1 cellular context compared by ENCODE assay signal in the genomic region with DNA sequence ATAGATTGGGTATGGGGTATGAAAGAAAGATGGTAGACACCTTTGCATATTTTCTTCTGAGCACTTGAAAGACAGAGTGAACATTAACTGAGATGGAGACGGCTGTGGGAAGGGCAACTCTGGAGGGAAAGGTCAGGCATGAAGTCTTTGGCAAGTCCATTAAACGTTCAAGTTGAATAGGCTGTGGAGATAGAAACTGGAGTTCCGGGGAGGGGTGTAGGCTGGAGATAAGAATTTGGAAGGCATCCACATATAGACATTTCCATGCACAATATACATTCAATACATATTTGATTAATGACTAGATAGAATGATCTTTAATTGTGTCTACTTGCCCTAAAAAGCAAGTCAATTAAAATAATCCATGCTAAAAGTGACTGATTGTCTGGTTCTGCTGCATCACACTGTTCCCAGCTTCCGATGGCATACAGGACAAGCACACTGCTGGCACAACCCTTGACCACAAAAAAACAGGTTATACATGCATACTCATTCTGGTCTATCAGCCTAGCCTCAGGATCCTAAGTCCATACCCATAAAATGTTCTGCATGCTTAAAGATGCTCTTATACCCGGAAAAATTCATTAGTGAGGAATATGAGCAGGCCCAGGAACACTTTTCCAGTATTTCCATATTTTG.
A peak's percentile ranks its signal among the peaks of the same experiment; 100 is the strongest.
TF ChIP-seq lines count a peak whose summit lies in the region.

No MANE protein-coding gene starts in this region.

TF ChIP-seq in K562, 482 proteins besides CTCF, POLR2A, EP300 and RAD21 (continued from another document):
- TF ChIP-seq, protein P1, sequence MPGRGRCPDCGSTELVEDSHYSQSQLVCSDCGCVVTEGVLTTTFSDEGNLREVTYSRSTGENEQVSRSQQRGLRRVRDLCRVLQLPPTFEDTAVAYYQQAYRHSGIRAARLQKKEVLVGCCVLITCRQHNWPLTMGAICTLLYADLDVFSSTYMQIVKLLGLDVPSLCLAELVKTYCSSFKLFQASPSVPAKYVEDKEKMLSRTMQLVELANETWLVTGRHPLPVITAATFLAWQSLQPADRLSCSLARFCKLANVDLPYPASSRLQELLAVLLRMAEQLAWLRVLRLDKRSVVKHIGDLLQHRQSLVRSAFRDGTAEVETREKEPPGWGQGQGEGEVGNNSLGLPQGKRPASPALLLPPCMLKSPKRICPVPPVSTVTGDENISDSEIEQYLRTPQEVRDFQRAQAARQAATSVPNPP (IDR thresholded peaks at IDR 0.05; ENCODE audit: borderline replicate concordance, insufficient read depth, insufficient read length), result no peak
- TF ChIP-seq ZBTB7A (IDR thresholded peaks at IDR 0.05; ENCODE audit: borderline replicate concordance, control insufficient read depth, low read depth, low read length) (no peak), ETV1 (tag; conservative IDR thresholded peaks at IDR 0.05; ENCODE audit: low read depth) (peak; percentile 60; the same call in 1 of the 2 replicates), MEIS2 (IDR thresholded peaks at IDR 0.05; ENCODE audit: partially characterized antibody) (peak; percentile 22), ZNF347 (CRISPR knock-in tag; IDR thresholded peaks at IDR 0.05; ENCODE audit: low read depth) (no peak), RCOR1 (IDR thresholded peaks at IDR 0.05; ENCODE audit: borderline replicate concordance in 1 of 2, low read depth in 2 of 2, low read length in 2 of 2) (0 out of 4 replicates have a peak, but pooled peaks of 1 of the 2 experiments have one; percentile 28), SMARCA4 (IDR thresholded peaks at IDR 0.05) (peak; percentile 36; the same call in 1 of the 2 replicates), ETS2 (tag; IDR thresholded peaks at IDR 0.05; ENCODE audit: borderline replicate concordance, poor library complexity, severe bottlenecking) (no peak), NUFIP1 (IDR thresholded peaks at IDR 0.05; ENCODE audit: partially characterized antibody) (no peak), CTBP1 (IDR thresholded peaks at IDR 0.05; ENCODE audit: borderline replicate concordance) (no peak; the same call in 1 of the 2 replicates), NCOR1 (IDR thresholded peaks at IDR 0.05) (peak; percentile 30; the same call in 1 of the 2 replicates), PHF8 (IDR thresholded peaks at IDR 0.05; ENCODE audit: borderline replicate concordance, low read length) (no peak), PHTF2 (CRISPR knock-in tag; IDR thresholded peaks at IDR 0.05) (no peak), TAL1 (IDR thresholded peaks at IDR 0.05) (peak; percentile 10; the same call in 1 of the 2 replicates), HOXB6 (CRISPR knock-in tag; IDR thresholded peaks at IDR 0.05; ENCODE audit: borderline replicate concordance) (no peak), HNRNPK (IDR thresholded peaks at IDR 0.05; ENCODE audit: low read depth, low read length, poor library complexity, severe bottlenecking) (no peak), NR2F6 (CRISPR knock-in tag; IDR thresholded peaks at IDR 0.05) (no peak), EGR1 (conservative IDR thresholded peaks at IDR 0.05) (no peak)
- TF ChIP-seq, protein P2, sequence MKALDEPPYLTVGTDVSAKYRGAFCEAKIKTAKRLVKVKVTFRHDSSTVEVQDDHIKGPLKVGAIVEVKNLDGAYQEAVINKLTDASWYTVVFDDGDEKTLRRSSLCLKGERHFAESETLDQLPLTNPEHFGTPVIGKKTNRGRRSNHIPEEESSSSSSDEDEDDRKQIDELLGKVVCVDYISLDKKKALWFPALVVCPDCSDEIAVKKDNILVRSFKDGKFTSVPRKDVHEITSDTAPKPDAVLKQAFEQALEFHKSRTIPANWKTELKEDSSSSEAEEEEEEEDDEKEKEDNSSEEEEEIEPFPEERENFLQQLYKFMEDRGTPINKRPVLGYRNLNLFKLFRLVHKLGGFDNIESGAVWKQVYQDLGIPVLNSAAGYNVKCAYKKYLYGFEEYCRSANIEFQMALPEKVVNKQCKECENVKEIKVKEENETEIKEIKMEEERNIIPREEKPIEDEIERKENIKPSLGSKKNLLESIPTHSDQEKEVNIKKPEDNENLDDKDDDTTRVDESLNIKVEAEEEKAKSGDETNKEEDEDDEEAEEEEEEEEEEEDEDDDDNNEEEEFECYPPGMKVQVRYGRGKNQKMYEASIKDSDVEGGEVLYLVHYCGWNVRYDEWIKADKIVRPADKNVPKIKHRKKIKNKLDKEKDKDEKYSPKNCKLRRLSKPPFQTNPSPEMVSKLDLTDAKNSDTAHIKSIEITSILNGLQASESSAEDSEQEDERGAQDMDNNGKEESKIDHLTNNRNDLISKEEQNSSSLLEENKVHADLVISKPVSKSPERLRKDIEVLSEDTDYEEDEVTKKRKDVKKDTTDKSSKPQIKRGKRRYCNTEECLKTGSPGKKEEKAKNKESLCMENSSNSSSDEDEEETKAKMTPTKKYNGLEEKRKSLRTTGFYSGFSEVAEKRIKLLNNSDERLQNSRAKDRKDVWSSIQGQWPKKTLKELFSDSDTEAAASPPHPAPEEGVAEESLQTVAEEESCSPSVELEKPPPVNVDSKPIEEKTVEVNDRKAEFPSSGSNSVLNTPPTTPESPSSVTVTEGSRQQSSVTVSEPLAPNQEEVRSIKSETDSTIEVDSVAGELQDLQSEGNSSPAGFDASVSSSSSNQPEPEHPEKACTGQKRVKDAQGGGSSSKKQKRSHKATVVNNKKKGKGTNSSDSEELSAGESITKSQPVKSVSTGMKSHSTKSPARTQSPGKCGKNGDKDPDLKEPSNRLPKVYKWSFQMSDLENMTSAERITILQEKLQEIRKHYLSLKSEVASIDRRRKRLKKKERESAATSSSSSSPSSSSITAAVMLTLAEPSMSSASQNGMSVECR (CRISPR knock-in tag; IDR thresholded peaks at IDR 0.05), result no peak
- TF ChIP-seq, protein P3, sequence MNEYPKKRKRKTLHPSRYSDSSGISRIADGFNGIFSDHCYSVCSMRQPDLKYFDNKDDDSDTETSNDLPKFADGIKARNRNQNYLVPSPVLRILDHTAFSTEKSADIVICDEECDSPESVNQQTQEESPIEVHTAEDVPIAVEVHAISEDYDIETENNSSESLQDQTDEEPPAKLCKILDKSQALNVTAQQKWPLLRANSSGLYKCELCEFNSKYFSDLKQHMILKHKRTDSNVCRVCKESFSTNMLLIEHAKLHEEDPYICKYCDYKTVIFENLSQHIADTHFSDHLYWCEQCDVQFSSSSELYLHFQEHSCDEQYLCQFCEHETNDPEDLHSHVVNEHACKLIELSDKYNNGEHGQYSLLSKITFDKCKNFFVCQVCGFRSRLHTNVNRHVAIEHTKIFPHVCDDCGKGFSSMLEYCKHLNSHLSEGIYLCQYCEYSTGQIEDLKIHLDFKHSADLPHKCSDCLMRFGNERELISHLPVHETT (CRISPR knock-in tag; conservative IDR thresholded peaks at IDR 0.05 in 1 of 2, IDR thresholded peaks at IDR 0.05 in 1 of 2), result no peak
